Comparison of ENCODE assay signal across 1 cellular context in genomic region chr17:57447357-57448019, GRCh38.
TF ChIP-seq lines count a peak whose summit lies in the region.

No MANE protein-coding gene starts in this region.

TF ChIP-seq in K562, 482 proteins besides CTCF, POLR2A, EP300 and RAD21 (continued from another document):
- no peak for TF ChIP-seq PBX2 (CRISPR knock-in tag; IDR thresholded peaks at IDR 0.05; ENCODE audit: low read depth)
- TF ChIP-seq PBX2 (tag; conservative IDR thresholded peaks at IDR 0.05; ENCODE audit: low read depth) = peak; percentile 45; the same call in 1 of the 2 replicates
- TF ChIP-seq DPF2 (IDR thresholded peaks at IDR 0.05) = 0 out of 2 replicates have a peak, but pooled peaks have one; percentile 11
- no peak for TF ChIP-seq ZNF77 (CRISPR knock-in tag; IDR thresholded peaks at IDR 0.05)
